ENCODE assay signal across 1 cellular context in genomic region chr14:66511849-66512248, GRCh38.
TF ChIP-seq lines count a peak whose summit lies in the region.

No MANE protein-coding gene starts in this region.

TF ChIP-seq in SK-N-SH treated with all-trans-retinoic acid at 6 μM for 48 hours, 23 proteins besides CTCF, POLR2A, EP300 and RAD21 (continued from another document):
- no peak for TF ChIP-seq CREB5 (CRISPR knock-in tag; IDR thresholded peaks at IDR 0.05; ENCODE audit: low read depth)
